In the genomic region with DNA sequence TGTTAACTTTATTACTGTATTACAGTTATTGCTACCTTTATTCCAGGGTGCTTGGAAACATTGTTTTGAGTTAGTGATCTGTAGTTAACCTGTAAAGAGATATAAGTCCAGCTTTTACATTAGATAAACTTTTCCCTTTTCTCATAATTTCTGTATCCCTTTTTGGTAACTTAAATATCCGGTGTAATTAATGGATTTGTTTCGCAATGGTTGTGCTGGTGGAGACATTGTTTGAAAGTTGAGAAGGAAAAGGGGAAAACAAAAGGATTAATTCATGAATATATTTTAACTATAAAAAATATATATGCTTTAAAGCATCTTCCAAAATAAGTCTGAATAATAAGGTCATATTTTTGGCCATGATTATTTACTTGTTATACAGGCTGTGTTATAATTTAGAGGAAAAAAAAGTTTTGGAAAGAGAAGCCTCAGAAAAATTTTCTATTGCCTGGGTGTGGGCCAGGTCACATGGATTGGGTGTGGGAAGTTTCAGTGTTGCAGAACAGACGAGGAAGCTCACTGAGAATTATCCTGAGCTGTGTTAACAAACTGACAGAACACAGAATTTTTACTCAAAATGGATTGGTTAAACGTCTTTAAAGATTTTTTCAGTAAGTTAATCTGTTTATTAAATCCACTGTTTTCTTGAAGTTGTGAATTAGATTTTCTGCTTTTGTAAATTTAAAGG, we compare ENCODE assay signal across 12 cellular contexts. TPM values are rescaled to one million over a fixed set of nuclear protein-coding genes. Genes with fewer than 3 reads are reported as not detected.
A peak's percentile ranks its signal among the peaks of the same experiment; 100 is the strongest.
DNase-seq lines count a peak whose midpoint lies in the region; ATAC-seq and TF ChIP-seq lines count a peak whose summit lies in the region.
"Had no signal": no experiment of that assay in that cellular context is flagged by ENCODE, and none has a peak within 500 bp of the region (broad histone marks: within the 10 kb centered on the region; RNA-seq: fewer than 3 reads in every experiment).

No MANE protein-coding gene starts in this region.

- peaks cover 2% of the 10 kb centered on the region for H3K9me3 Mint-ChIP-seq in activated CD4-positive, alpha-beta T cell treated with anti-CD3 and anti-CD28 coated beads, Interleukin-2, amount 10 ng/mL, durations not matched to agents 7 days and 5 days
- H3K9me3 Mint-ChIP-seq: CD4-positive, alpha-beta T cell had no signal

- H3K9me3 ChIP-seq in prostate gland: no peaks in the 10 kb centered on the region

- H3K4me1 ChIP-seq in prostate gland (replicated peaks): no peaks in the 10 kb centered on the region

- no peaks in the 10 kb centered on the region for H3K27me3 Mint-ChIP-seq in activated CD4-positive, alpha-beta T cell treated with anti-CD3 and anti-CD28 coated beads, Interleukin-2, amount 10 ng/mL, durations not matched to agents 7 days and 5 days
- H3K27me3 Mint-ChIP-seq: CD4-positive, alpha-beta T cell had no signal

- H3K36me3 ChIP-seq in prostate gland: no peaks in the 10 kb centered on the region

- 21% methylated on average over 4 of the region's 4 CpGs for WGBS in prostate gland

- H3K4me1 Mint-ChIP-seq in activated CD4-positive, alpha-beta T cell treated with anti-CD3 and anti-CD28 coated beads, Interleukin-2, amount 10 ng/mL, durations not matched to agents 7 days and 5 days: peaks cover 41% of the 10 kb centered on the region

- no peak for ATAC-seq in GM19328 (IDR thresholded peaks at IDR 0.05; ENCODE audit: unreplicated experiment)

- POLR2A ChIA-PET in activated CD4-positive, alpha-beta T cell treated with anti-CD3 and anti-CD28 coated beads, Interleukin-2, amount 10 ng/mL, durations not matched to agents 7 days and 5 days (lab: Charles Lee): no interaction called here

- CTCF ChIA-PET in activated CD4-positive, alpha-beta T cell treated with anti-CD3 and anti-CD28 coated beads, Interleukin-2, amount 10 ng/mL, durations not matched to agents 7 days and 5 days (lab: Charles Lee): interaction anchor here (1.6 kb wide), 1 partner anchor 15 kb away, joined by 4 read pairs; no protein-coding TSS in a partner anchor

- intact Hi-C loops in cardiac septum (cut with DNase I) (loop anchor here (1.0 to 5.0 kb wide), 3 partner anchors 65 to 112 kb away; a partner anchor contains a TSS), prostate gland (cut with DNase I) (no loop called here)

- TF ChIP-seq POLR2A in prostate gland (IDR thresholded peaks at IDR 0.05): no peak

- TF ChIP-seq CTCF in prostate gland (IDR thresholded peaks at IDR 0.05): no peak

- no peak overlapping the region for H3K27ac Mint-ChIP-seq in activated CD4-positive, alpha-beta T cell treated with anti-CD3 and anti-CD28 coated beads, Interleukin-2, amount 10 ng/mL, durations not matched to agents 7 days and 5 days

- peaks cover 44% of the 10 kb centered on the region for H3K36me3 Mint-ChIP-seq in activated CD4-positive, alpha-beta T cell treated with anti-CD3 and anti-CD28 coated beads, Interleukin-2, amount 10 ng/mL, durations not matched to agents 7 days and 5 days (ENCODE audit: low read depth)

- no peak overlapping the region for H3K4me3 Mint-ChIP-seq in activated CD4-positive, alpha-beta T cell treated with anti-CD3 and anti-CD28 coated beads, Interleukin-2, amount 10 ng/mL, durations not matched to agents 7 days and 5 days
- H3K4me3 Mint-ChIP-seq: CD4-positive, alpha-beta T cell had no signal

- H3K27me3 ChIP-seq in prostate gland (replicated peaks; ENCODE audit: insufficient read depth): no peaks in the 10 kb centered on the region

- H3K27ac ChIP-seq in prostate gland: peak overlapping the region; percentile 10 to 11

- H3K4me3 ChIP-seq in prostate gland: no peak overlapping the region

- DNase-seq in CD1c-positive myeloid dendritic cell (ENCODE audit: extremely low spot score) (peak; percentile 78), amniotic epithelial cell (ENCODE audit: low read depth) (peak; percentile 69), cardiac septum (ENCODE audit: low spot score) (peak; percentile 81), prostate gland (ENCODE audit: low spot score) (peak; percentile 45), NCI-H2227 treated with DMSO at 0.1 percent for 48 hours (lab: John Stamatoyannopoulos, UW) (no peak)
- DNase-seq in activated CD4-positive, alpha-beta T cell treated with anti-CD3 and anti-CD28 coated beads, Interleukin-2, amount 10 ng/mL, durations not matched to agents 7 days and 5 days: no peak
- DNase-seq in activated CD4-positive, CD25-positive, alpha-beta regulatory T cell (lab: John Stamatoyannopoulos, UW): no peak
- DNase-seq: activated CD4-positive, alpha-beta T cell treated with anti-CD3 and anti-CD28 coated beads, Interleukin-2, amount 50 U/mL, for 1 hour; CD4-positive, alpha-beta T cell; NCI-H524 treated with DMSO at 0.1 percent for 48 hours; occipital lobe had no signal

RNA-seq across cellular contexts. Expression of a gene that starts 27.7 kb away (rescaled TPM):
- total RNA-seq in cardiac septum: 0.70 TPM
- 1 to 10 TPM in 1 of 2 donors, under 1 TPM in 1; 0.14 to 2.5 TPM for total RNA-seq in prostate gland
- total RNA-seq in activated CD4-positive, alpha-beta T cell treated with anti-CD3 and anti-CD28 coated beads, Interleukin-2, amount 10 ng/mL, durations not matched to agents 7 days and 5 days: 1 to 10 TPM; 1.2 to 1.6 TPM

Comparison
In these comparisons a context has a peak if more than half of its experiments do, and no peak if none do; other contexts are left out.
1. DNase-seq: peak in CD1c-positive myeloid dendritic cell (single experiment), amniotic epithelial cell (single experiment), cardiac septum (single experiment) and prostate gland (single experiment); none in activated CD4-positive, alpha-beta T cell treated with anti-CD3 and anti-CD28 coated beads, Interleukin-2, amount 10 ng/mL, durations not matched to agents 7 days and 5 days (single experiment), activated CD4-positive, CD25-positive, alpha-beta regulatory T cell (0 of 4) and NCI-H2227 treated with DMSO at 0.1 percent for 48 hours (single experiment).